ENCODE assay signal across 8 cellular contexts in genomic region chr15:38130739-38131498, GRCh38.
DNase-seq lines count a peak whose midpoint lies in the region; ATAC-seq and TF ChIP-seq lines count a peak whose summit lies in the region.

No MANE protein-coding gene starts in this region.

- H3K36me3 ChIP-seq in Peyer's patch (no peaks in the 10 kb centered on the region), neural progenitor cell (no peaks in the 10 kb centered on the region), BE2C (no peaks in the 10 kb centered on the region)

- no peaks in the 10 kb centered on the region for H3K9me3 ChIP-seq in Peyer's patch
- peaks cover 3% of the 10 kb centered on the region for H3K9me3 ChIP-seq in neural progenitor cell (ENCODE audit: low read depth)
- no peaks in the 10 kb centered on the region for H3K9me3 ChIP-seq in BE2C

- peak; percentile 52 for ATAC-seq in HG02571 (IDR thresholded peaks at IDR 0.05; ENCODE audit: unreplicated experiment)
- peak; percentile 92 for ATAC-seq in esophagus mucosa

- peak overlapping the region; percentile 72 for H3K4me3 Mint-ChIP-seq in neural progenitor cell

- H3K27ac ChIP-seq in Peyer's patch: peak overlapping the region; percentile 12 to 83 (median 48)
- H3K27ac ChIP-seq in neural progenitor cell: no peak overlapping the region

- TF ChIP-seq CTCF in Peyer's patch (IDR thresholded peaks at IDR 0.05) (no peak), neural progenitor cell (IDR thresholded peaks at IDR 0.05) (no peak), BE2C (IDR thresholded peaks at IDR 0.05; ENCODE audit: low read depth, low read length) (no peak)

- H4K20me1 ChIP-seq in neural progenitor cell (ENCODE audit: low read depth): no peaks in the 10 kb centered on the region

- H3K9me3 Mint-ChIP-seq in neural progenitor cell: peaks cover 2% of the 10 kb centered on the region

- peak overlapping the region; percentile 74 for H3K27ac Mint-ChIP-seq in neural progenitor cell

- H3K27me3 ChIP-seq in Peyer's patch (no peaks in the 10 kb centered on the region), neural progenitor cell (no peaks in the 10 kb centered on the region), BE2C (no peaks in the 10 kb centered on the region)

- H3K4me3 ChIP-seq in Peyer's patch: no peak overlapping the region
- no peak overlapping the region for H3K4me3 ChIP-seq in neural progenitor cell
- no peak overlapping the region for H3K4me3 ChIP-seq in BE2C (ENCODE audit: low read depth, low read length)

- TF ChIP-seq POLR2A in Peyer's patch (IDR thresholded peaks at IDR 0.05): no peak

- peaks cover 2% of the 10 kb centered on the region for H3K27me3 Mint-ChIP-seq in neural progenitor cell (ENCODE audit: insufficient read depth, low read depth)

- H3K36me3 Mint-ChIP-seq in neural progenitor cell: no peaks in the 10 kb centered on the region

- peaks cover 0 to 27% (median 0%) of the 10 kb centered on the region in 4 donors for H3K4me1 ChIP-seq in Peyer's patch
- peaks cover 24% of the 10 kb centered on the region for H3K4me1 ChIP-seq in neural progenitor cell
- H3K4me1 ChIP-seq in BE2C: no peaks in the 10 kb centered on the region

- DNase-seq in Daoy (ENCODE audit: low read depth) (peak; percentile 94), Peyer's patch (peak; percentile 31 to 81 (median 51)), neural progenitor cell (ENCODE audit: low spot score) (peak; percentile 61), SK-N-DZ (ENCODE audit: low spot score) (no peak), activated T-cell treated with anti-CD3 and anti-CD28 coated beads for 4 hours (no peak), BE2C (no peak)

- H3K79me2 ChIP-seq in neural progenitor cell (ENCODE audit: low read depth): no peaks in the 10 kb centered on the region

- H3K9ac ChIP-seq in neural progenitor cell: no peak overlapping the region

- peaks cover 42% of the 10 kb centered on the region for H3K4me1 Mint-ChIP-seq in neural progenitor cell

- peak overlapping the region; percentile 57 for H2AFZ ChIP-seq in neural progenitor cell (replicated peaks)

- peak overlapping the region; percentile 3 for H3K4me2 ChIP-seq in neural progenitor cell

- peaks cover 19% of the 10 kb centered on the region for H3F3A ChIP-seq in neural progenitor cell (ENCODE audit: low read depth)

Comparison
In these comparisons a context has a peak if more than half of its experiments do, and no peak if none do; other contexts are left out.
1. DNase-seq: peak in Daoy (single experiment), Peyer's patch (3 of 3) and neural progenitor cell (single experiment); none in SK-N-DZ (single experiment), activated T-cell treated with anti-CD3 and anti-CD28 coated beads for 4 hours (single experiment) and BE2C (single experiment).